Comparison of ENCODE assay signal across 18 cellular contexts in the genomic region with DNA sequence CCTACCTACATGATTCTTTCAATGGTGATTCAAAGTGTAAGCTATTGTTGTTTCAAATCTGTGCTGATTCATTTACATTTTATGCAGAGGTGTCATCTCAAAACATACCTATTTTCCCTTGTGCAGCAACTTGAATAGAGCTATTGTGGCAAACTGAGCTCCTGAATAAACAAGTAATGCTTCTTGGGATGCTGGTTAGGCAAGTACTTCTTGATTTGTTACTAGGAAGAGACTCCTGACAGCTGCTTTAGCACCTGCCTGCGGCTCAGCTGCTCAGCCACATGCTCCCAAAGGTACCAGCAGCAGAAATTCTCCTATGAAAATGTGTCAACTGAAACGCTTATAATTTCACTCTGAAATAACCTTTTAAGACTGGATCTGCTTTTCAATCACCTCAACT.
A peak's percentile ranks its signal among the peaks of the same experiment; 100 is the strongest.
DNase-seq lines count a peak whose midpoint lies in the region; ATAC-seq and TF ChIP-seq lines count a peak whose summit lies in the region.
"Had no signal": no experiment of that assay in that cellular context is flagged by ENCODE, and none has a peak within 500 bp of the region (broad histone marks: within the 10 kb centered on the region; RNA-seq: fewer than 3 reads in every experiment).

No MANE protein-coding gene starts in this region.

- CTCF ChIA-PET in WTC11 (lab: Charles Lee), result interaction anchor here (1.6 to 2.0 kb wide), 2 partner anchors 168 to 513 kb away, joined by 3 to 14 read pairs; no protein-coding TSS in a partner anchor

- intact Hi-C loops in natural killer cell (cut with micrococcal nuclease), result no loop called here

- H3K27me3 Mint-ChIP-seq in WTC11 (ENCODE audit: low read depth) (no peaks in the 10 kb centered on the region), natural killer cell (ENCODE audit: low read depth in 2 of 2) (peaks cover 0 to 3% of the 10 kb centered on the region in 2 donors)

- H3K36me3 Mint-ChIP-seq in WTC11, result peaks cover 27% of the 10 kb centered on the region
- H3K36me3 Mint-ChIP-seq in natural killer cell, result no peaks in the 10 kb centered on the region
- H3K36me3 Mint-ChIP-seq: CD4-positive, CD25-positive, alpha-beta regulatory T cell had no signal

- peak; percentile 13 for DNase-seq in NCI-H510A treated with DMSO at 0.1 percent for 48 hours (lab: John Stamatoyannopoulos, UW)
- no peak for DNase-seq in NCI-H510A (lab: John Stamatoyannopoulos, UW)
- DNase-seq in WTC11 (ENCODE audit: low spot score), result no peak
- DNase-seq in iPS-NIHi11 (ENCODE audit: low spot score), result peak; percentile 9
- DNase-seq in superior temporal gyrus (ENCODE audit: extremely low spot score), result peak; percentile 41
- DNase-seq in foreskin melanocyte, result no peak
- no peak for DNase-seq in natural killer cell
- DNase-seq in NOMO-1 treated with DMSO at 0.1 percent for 48 hours (lab: John Stamatoyannopoulos, UW; ENCODE audit: unreplicated experiment), result no peak
- DNase-seq: BE2C; Caco-2; CD4-positive, CD25-positive, alpha-beta regulatory T cell; HFFc6; KG1; NCI-H1105 treated with DMSO at 0.1 percent for 48 hours; NCI-H1694; NCI-H2081 treated with DMSO at 0.1 percent for 48 hours; NCI-H526; PC-9 had no signal

- TF ChIP-seq CTCF in WTC11 (IDR thresholded peaks at IDR 0.05) (no peak), natural killer cell (IDR thresholded peaks at IDR 0.05) (no peak)

- H3K9me3 Mint-ChIP-seq in WTC11 (peaks cover 16% of the 10 kb centered on the region), natural killer cell (peaks cover 3% of the 10 kb centered on the region in 2 donors)

- POLR2A ChIA-PET in WTC11 (lab: Charles Lee), result no interaction called here

- H3K4me1 Mint-ChIP-seq in WTC11 (peaks cover 39% of the 10 kb centered on the region), natural killer cell (no peaks in the 10 kb centered on the region)
- H3K4me1 Mint-ChIP-seq: CD4-positive, CD25-positive, alpha-beta regulatory T cell had no signal

- ATAC-seq in WTC11 (no peak), natural killer cell (no peak)

- H3K27ac Mint-ChIP-seq in WTC11 (peak overlapping the region; percentile 47; the same call in 1 of the 2 replicates), natural killer cell (no peak overlapping the region)
- H3K27ac Mint-ChIP-seq: CD4-positive, CD25-positive, alpha-beta regulatory T cell; HFFc6 had no signal

- H3K4me3 Mint-ChIP-seq in WTC11, result no peak overlapping the region
- H3K4me3 Mint-ChIP-seq in natural killer cell, result no peak overlapping the region
- H3K4me3 Mint-ChIP-seq: CD4-positive, CD25-positive, alpha-beta regulatory T cell; HFFc6 had no signal

TF ChIP-seq in WTC11, 78 proteins besides CTCF, POLR2A, EP300 and RAD21:
- TF ChIP-seq ESRRA (CRISPR knock-in tag; IDR thresholded peaks at IDR 0.05; ENCODE audit: borderline replicate concordance), result no peak
- TF ChIP-seq ZNF671 (CRISPR knock-in tag; IDR thresholded peaks at IDR 0.05), result no peak
- TF ChIP-seq ZNF232 (CRISPR knock-in tag; IDR thresholded peaks at IDR 0.05), result no peak
- no peak for TF ChIP-seq ZNF138 (CRISPR knock-in tag; conservative IDR thresholded peaks at IDR 0.05)
- TF ChIP-seq TP53 (CRISPR knock-in tag; IDR thresholded peaks at IDR 0.05), result no peak
- TF ChIP-seq JAZF1 (CRISPR knock-in tag; IDR thresholded peaks at IDR 0.05), result no peak
- no peak for TF ChIP-seq ELF4 (CRISPR knock-in tag; IDR thresholded peaks at IDR 0.05; ENCODE audit: low read depth)
- TF ChIP-seq ZNF263 (CRISPR knock-in tag; IDR thresholded peaks at IDR 0.05; ENCODE audit: low read depth), result no peak
- no peak for TF ChIP-seq NFYB (CRISPR knock-in tag; conservative IDR thresholded peaks at IDR 0.05; ENCODE audit: low read depth)
- no peak for TF ChIP-seq SP1 (CRISPR knock-in tag; conservative IDR thresholded peaks at IDR 0.05)
- no peak for TF ChIP-seq TEAD4 (CRISPR knock-in tag; IDR thresholded peaks at IDR 0.05)
- no peak for TF ChIP-seq ZBTB21 (CRISPR knock-in tag; IDR thresholded peaks at IDR 0.05; ENCODE audit: borderline replicate concordance)
- TF ChIP-seq, protein P1, sequence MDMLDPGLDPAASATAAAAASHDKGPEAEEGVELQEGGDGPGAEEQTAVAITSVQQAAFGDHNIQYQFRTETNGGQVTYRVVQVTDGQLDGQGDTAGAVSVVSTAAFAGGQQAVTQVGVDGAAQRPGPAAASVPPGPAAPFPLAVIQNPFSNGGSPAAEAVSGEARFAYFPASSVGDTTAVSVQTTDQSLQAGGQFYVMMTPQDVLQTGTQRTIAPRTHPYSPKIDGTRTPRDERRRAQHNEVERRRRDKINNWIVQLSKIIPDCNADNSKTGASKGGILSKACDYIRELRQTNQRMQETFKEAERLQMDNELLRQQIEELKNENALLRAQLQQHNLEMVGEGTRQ (CRISPR knock-in tag; IDR thresholded peaks at IDR 0.05), result no peak

Comparison
In these comparisons a context has a peak if more than half of its experiments do, and no peak if none do; other contexts are left out.
1. DNase-seq: peak in NCI-H510A treated with DMSO at 0.1 percent for 48 hours (single experiment), iPS-NIHi11 (single experiment) and superior temporal gyrus (single experiment); none in NCI-H510A (single experiment), WTC11 (single experiment), foreskin melanocyte (single experiment), natural killer cell (single experiment) and NOMO-1 treated with DMSO at 0.1 percent for 48 hours (single experiment).